Comparison of ENCODE assay signal across 14 cellular contexts in genomic region chr19:32104465-32105235, GRCh38.
A peak's percentile ranks its signal among the peaks of the same experiment; 100 is the strongest.
DNase-seq lines count a peak whose midpoint lies in the region; ATAC-seq and TF ChIP-seq lines count a peak whose summit lies in the region.
"Had no signal": no experiment of that assay in that cellular context is flagged by ENCODE, and none has a peak within 500 bp of the region (broad histone marks: within the 10 kb centered on the region; RNA-seq: fewer than 3 reads in every experiment).

No MANE protein-coding gene starts in this region.

- H2AFZ ChIP-seq in PC-3 (ENCODE audit: low read length) (no peak overlapping the region), fibroblast of lung (ENCODE audit: low read length) (no peak overlapping the region)

- intact Hi-C loops in PC-3 (cut with micrococcal nuclease) = no loop called here

- POLR2A ChIA-PET in HEK293T (lab: Yijun Ruan, JAX) = no interaction called here
- POLR2A ChIA-PET in PC-3 (lab: Charles Lee; ENCODE audit: unreplicated experiment) = no interaction called here

- H3K4me3 ChIP-seq in PC-3 (ENCODE audit: low read length) (no peak overlapping the region), fibroblast of lung (replicated peaks in 1 of 4; ENCODE audit: control extremely low read depth in 1 of 4, insufficient read depth in 1 of 4, low read depth in 3 of 4, low read length in 4 of 4) (no peak overlapping the region), retinal pigment epithelial cell (ENCODE audit: low read length) (peak overlapping the region; percentile 7)
- H3K4me3 ChIP-seq: stomach had no signal

- peak overlapping the region; percentile 25; the same call in 1 of the 2 replicates for H3K4me2 ChIP-seq in PC-3 (ENCODE audit: low read length)
- H3K4me2 ChIP-seq in fibroblast of lung (ENCODE audit: extremely low read depth, insufficient read depth, low read length) = no peak overlapping the region

- no peak for TF ChIP-seq CTCF in PC-3 (conservative IDR thresholded peaks at IDR 0.05; ENCODE audit: low read depth, low read length)
- peak in 1 of 2 donors; percentile 9 for TF ChIP-seq CTCF in fibroblast of lung (conservative IDR thresholded peaks at IDR 0.05 in 1 of 2, IDR thresholded peaks at IDR 0.05 in 1 of 2; ENCODE audit: low read depth in 1 of 2, low read length in 2 of 2)
- peak; percentile 28 for TF ChIP-seq CTCF in retinal pigment epithelial cell (conservative IDR thresholded peaks at IDR 0.05; ENCODE audit: low read depth, low read length)

- H3F3A ChIP-seq in PC-3 (ENCODE audit: low read length, unreplicated experiment) = no peaks in the 10 kb centered on the region

- H3K9me2 ChIP-seq in PC-3 (replicated peaks; ENCODE audit: low read length) = no peaks in the 10 kb centered on the region

- H3K9me3 ChIP-seq in PC-3 (ENCODE audit: low read length) (no peaks in the 10 kb centered on the region), fibroblast of lung (ENCODE audit: control insufficient read depth, insufficient read depth, low read depth, low read length) (no peaks in the 10 kb centered on the region)

- no peaks in the 10 kb centered on the region for H3K79me2 ChIP-seq in PC-3 (ENCODE audit: low read length)
- H3K79me2 ChIP-seq in fibroblast of lung (ENCODE audit: control insufficient read depth, insufficient read depth, low read length) = no peaks in the 10 kb centered on the region

- H3K9ac ChIP-seq in PC-3 (ENCODE audit: low read length) = no peak overlapping the region
- no peak overlapping the region for H3K9ac ChIP-seq in fibroblast of lung (ENCODE audit: insufficient read depth, low read length)

- H3K36me3 ChIP-seq in PC-3 (ENCODE audit: low read depth, low read length) = no peaks in the 10 kb centered on the region
- no peaks in the 10 kb centered on the region for H3K36me3 ChIP-seq in fibroblast of lung (ENCODE audit: control insufficient read depth, insufficient read depth, low read length)
- H3K36me3 ChIP-seq: stomach had no signal

- H4K20me1 ChIP-seq in PC-3 (ENCODE audit: low read length) (no peaks in the 10 kb centered on the region), fibroblast of lung (ENCODE audit: control insufficient read depth, extremely low read depth, insufficient read depth, low read length) (no peaks in the 10 kb centered on the region)

- no TSS peak for BruUV-seq in PC-3 (replicated peaks; lab: Mats Ljungman, UMichigan)

- ATAC-seq in PC-3 (no peak), GM21825 (IDR thresholded peaks at IDR 0.05; ENCODE audit: unreplicated experiment) (no peak)
- ATAC-seq: activated CD8-positive, alpha-beta memory T cell treated with anti-CD3 and anti-CD28 coated beads, Interleukin-2, amount 10 ng/mL, durations not matched to agents 7 days and 5 days had no signal

- H3K27ac ChIP-seq in PC-3 (ENCODE audit: low read length) (no peak overlapping the region), fibroblast of lung (ENCODE audit: insufficient read depth, low read length) (no peak overlapping the region)
- H3K27ac ChIP-seq: stomach had no signal

- DNase-seq in HEK293T (ENCODE audit: extremely low spot score) = peak; percentile 52
- DNase-seq in PC-3 = peak; percentile 35
- peak; percentile 32 to 50 for DNase-seq in fibroblast of lung (ENCODE audit: low read depth in 2 of 2)
- peak; percentile 87 for DNase-seq in retinal pigment epithelial cell (ENCODE audit: low read depth)
- DNase-seq in SKM-1 treated with dmso at 0.1 percent for 144 hours (lab: John Stamatoyannopoulos, UW; ENCODE audit: unreplicated experiment) = no peak
- DNase-seq in NCI-H1436 treated with DMSO at 0.1 percent for 48 hours (lab: John Stamatoyannopoulos, UW) = no peak
- DNase-seq: activated CD8-positive, alpha-beta memory T cell treated with anti-CD3 and anti-CD28 coated beads, Interleukin-2, amount 10 ng/mL, durations not matched to agents 7 days and 5 days; cortex of kidney; foreskin melanocyte; left cardiac atrium; NK-92 treated with Interleukin-12 subunit alpha and Interleukin-12 subunit beta, amount 100 ng/mL, for 24 hours; stimulated activated CD4-positive, alpha-beta T cell treated with anti-CD3 and anti-CD28 coated beads, Interleukin-4, amount 100 ng/mL, for 4 hours; stomach had no signal

- H3K27me3 ChIP-seq in PC-3 (ENCODE audit: low read length) (no peaks in the 10 kb centered on the region; the same call in none of the 2 replicates), fibroblast of lung (ENCODE audit: control insufficient read depth, insufficient read depth, low read length) (no peaks in the 10 kb centered on the region)

- H3K4me1 ChIP-seq in PC-3 (ENCODE audit: insufficient read depth, low read length) = no peaks in the 10 kb centered on the region
- no peaks in the 10 kb centered on the region for H3K4me1 ChIP-seq in fibroblast of lung (ENCODE audit: control insufficient read depth, extremely low read depth, insufficient read depth, low read length)
- H3K4me1 ChIP-seq: stomach had no signal

- CTCF ChIA-PET in HEK293T (lab: Yijun Ruan, JAX) = interaction anchor here (0.7 kb wide), 1 partner anchor 1606 kb away, joined by 3 read pairs; no protein-coding TSS in a partner anchor
- CTCF ChIA-PET in PC-3 (lab: Charles Lee) = no interaction called here

TF ChIP-seq in HEK293T, 16 proteins besides CTCF, POLR2A, EP300 and RAD21:
- TF ChIP-seq PKNOX1 (IDR thresholded peaks at IDR 0.05) = peak; percentile 73
- TF ChIP-seq L3MBTL2 (conservative IDR thresholded peaks at IDR 0.05) = no peak
TF ChIP-seq in HEK293T: peak in this region for 1.

Comparison
In these comparisons a context has a peak if more than half of its experiments do, and no peak if none do; other contexts are left out.
1. DNase-seq: peak in HEK293T (single experiment), PC-3 (single experiment), fibroblast of lung (2 of 2) and retinal pigment epithelial cell (single experiment); none in SKM-1 treated with dmso at 0.1 percent for 144 hours (single experiment) and NCI-H1436 treated with DMSO at 0.1 percent for 48 hours (single experiment).